Comparison of ENCODE assay signal across 39 cellular contexts in genomic region chr1:180939072-180939705, GRCh38. TPM values are rescaled to one million over a fixed set of nuclear protein-coding genes. Genes with fewer than 3 reads are reported as not detected.
"Had no signal": no experiment of that assay in that cellular context is flagged by ENCODE, and none has a peak within 500 bp of the region (broad histone marks: within the 10 kb centered on the region; RNA-seq: fewer than 3 reads in every experiment).

No MANE protein-coding gene starts in this region.

- H3K9me3 Mint-ChIP-seq: activated CD4-positive, alpha-beta memory T cell treated with anti-CD3 and anti-CD28 coated beads for 36 hours; activated naive CD4-positive, alpha-beta T cell treated with anti-CD3 and anti-CD28 coated beads for 36 hours; activated naive CD8-positive, alpha-beta T cell treated with anti-CD3 and anti-CD28 coated beads for 36 hours; activated T-helper 1 cell treated with anti-CD3 and anti-CD28 coated beads, Interleukin-12 subunit alpha, Interleukin-12 subunit beta, Interleukin-2, Interleukin-4 antibody, amounts not matched to agents 30 ng/mL and 10 ng/mL and 1 ng/mL, durations not matched to agents 14 hours and 24 hours and 36 hours; natural killer cell treated with Interleukin-12 subunit alpha and Interleukin-12 subunit beta and Interleukin-15 and Interleukin-18, amount 100 ng/mL, for 72 hours had no signal

- H3K4me1 ChIP-seq: adrenal gland, breast epithelium, colonic mucosa, gastrocnemius medialis, prostate gland, sigmoid colon, uterus had no signal

- H3K27me3 Mint-ChIP-seq: natural killer cell treated with Interleukin-12 subunit alpha and Interleukin-12 subunit beta and Interleukin-15 and Interleukin-18, amount 100 ng/mL, for 72 hours had no signal

- H3K27me3 ChIP-seq: adrenal gland, breast epithelium, colonic mucosa, gastrocnemius medialis, hepatocyte, ovary, sigmoid colon, uterus had no signal

- H3K9me3 ChIP-seq: adrenal gland, breast epithelium, colonic mucosa, gastrocnemius medialis, mucosa of descending colon, neutrophil, ovary, prostate gland, sigmoid colon, thoracic aorta, uterus had no signal

- H3K79me2 ChIP-seq: hepatocyte had no signal

- H3K4me3 Mint-ChIP-seq: activated CD4-positive, alpha-beta memory T cell treated with anti-CD3 and anti-CD28 coated beads for 36 hours; activated naive CD4-positive, alpha-beta T cell treated with anti-CD3 and anti-CD28 coated beads for 36 hours; activated naive CD8-positive, alpha-beta T cell treated with anti-CD3 and anti-CD28 coated beads for 36 hours; activated T-helper 1 cell treated with anti-CD3 and anti-CD28 coated beads, Interleukin-12 subunit alpha, Interleukin-12 subunit beta, Interleukin-2, Interleukin-4 antibody, amounts not matched to agents 30 ng/mL and 10 ng/mL and 1 ng/mL, durations not matched to agents 14 hours and 24 hours and 36 hours; natural killer cell treated with Interleukin-12 subunit alpha and Interleukin-12 subunit beta and Interleukin-15 and Interleukin-18, amount 100 ng/mL, for 72 hours; T-helper 17 cell had no signal

- FAIRE-seq: keratinocyte had no signal

- H3K4me3 ChIP-seq: adrenal gland, breast epithelium, colonic mucosa, gastrocnemius medialis, hepatocyte, mucosa of descending colon, ovary, prostate gland, sigmoid colon, smooth muscle cell, thoracic aorta, uterus had no signal

- DNase-seq: activated CD4-positive, alpha-beta memory T cell treated with anti-CD3 and anti-CD28 coated beads for 36 hours; activated CD4-positive, alpha-beta T cell treated with anti-CD3 and anti-CD28 coated beads for 48 hours; activated CD8-positive, alpha-beta memory T cell treated with anti-CD3 and anti-CD28 coated beads, Interleukin-2, amount 50 U/mL, for 4 hours; activated effector memory CD4-positive, alpha-beta T cell treated with anti-CD3 and anti-CD28 coated beads, Interleukin-2, amount 50 U/mL, for 16 hours; activated naive CD4-positive, alpha-beta T cell treated with anti-CD3 and anti-CD28 coated beads for 36 hours; activated naive CD8-positive, alpha-beta T cell treated with anti-CD3 and anti-CD28 coated beads for 36 hours; activated T-cell treated with anti-CD3 and anti-CD28 coated beads, Interleukin-2, amount 50 U/mL, for 1 hour; adrenal gland; central memory CD4-positive, alpha-beta T cell; colonic mucosa; effector memory CD4-positive, alpha-beta T cell; erythroblast; gastrocnemius medialis; glutamatergic neuron; left cardiac atrium; left ventricle myocardium superior; ovary; retina; sigmoid colon; stimulated activated CD4-positive, alpha-beta T cell treated with anti-CD3 and anti-CD28 coated beads, Interleukin-1b, Interleukin-23, amount 100 ng/mL, for 48 hours; stimulated activated CD4-positive, alpha-beta T cell treated with anti-CD3 and anti-CD28 coated beads, Interleukin-4, amount 100 ng/mL, for 4 hours; stimulated activated CD8-positive, alpha-beta memory T cell treated with anti-CD3 and anti-CD28 coated beads, Interleukin-4, amount 100 ng/mL, for 48 hours; stimulated activated naive CD4-positive, alpha-beta T cell treated with Interleukin-2 at 50 U/mL for 16 hours; T-helper 17 cell; T1000; trophoblast cell; uterus; WERI-Rb-1 had no signal

- H2AFZ ChIP-seq: hepatocyte had no signal

- ATAC-seq: activated CD4-positive, CD25-positive, alpha-beta regulatory T cell treated with anti-CD3 and anti-CD28 coated beads, Interleukin-2, amount 50 U/mL, for 24 hours; gastrocnemius medialis; left cardiac atrium; left ventricle myocardium superior; mucosa of descending colon; natural killer cell treated with Interleukin-12 subunit alpha and Interleukin-12 subunit beta and Interleukin-15 and Interleukin-18, amount 100 ng/mL, for 72 hours; T-helper 17 cell had no signal

- H3K36me3 Mint-ChIP-seq: activated CD4-positive, alpha-beta memory T cell treated with anti-CD3 and anti-CD28 coated beads for 36 hours; natural killer cell treated with Interleukin-12 subunit alpha and Interleukin-12 subunit beta and Interleukin-15 and Interleukin-18, amount 100 ng/mL, for 72 hours had no signal

- H3K4me2 ChIP-seq: hepatocyte, smooth muscle cell had no signal

- H3K27ac ChIP-seq: adrenal gland, breast epithelium, colonic mucosa, gastrocnemius medialis, hepatocyte, neutrophil, ovary, prostate gland, sigmoid colon, thoracic aorta, uterus, WERI-Rb-1 had no signal

- H3K27ac Mint-ChIP-seq: activated CD4-positive, alpha-beta memory T cell treated with anti-CD3 and anti-CD28 coated beads for 36 hours; activated naive CD4-positive, alpha-beta T cell treated with anti-CD3 and anti-CD28 coated beads for 36 hours; activated naive CD8-positive, alpha-beta T cell treated with anti-CD3 and anti-CD28 coated beads for 36 hours; activated T-helper 1 cell treated with anti-CD3 and anti-CD28 coated beads, Interleukin-12 subunit alpha, Interleukin-12 subunit beta, Interleukin-2, Interleukin-4 antibody, amounts not matched to agents 30 ng/mL and 10 ng/mL and 1 ng/mL, durations not matched to agents 14 hours and 24 hours and 36 hours; T-helper 17 cell had no signal

- H3K36me3 ChIP-seq: breast epithelium, colonic mucosa, gastrocnemius medialis, neutrophil, ovary, prostate gland, uterus had no signal

RNA-seq across cellular contexts. Expression of gene KIAA1614, which starts 26.5 kb away (rescaled TPM):
- total RNA-seq: activated CD4-positive, alpha-beta memory T cell treated with anti-CD3 and anti-CD28 coated beads for 36 hours; activated naive CD4-positive, alpha-beta T cell treated with anti-CD3 and anti-CD28 coated beads for 36 hours had no signal
